ENCODE assay signal across 8 cellular contexts in genomic region chr2:96207778-96208143, GRCh38. TPM values are rescaled to one million over a fixed set of nuclear protein-coding genes. Genes with fewer than 3 reads are reported as not detected.
DNase-seq lines count a peak whose midpoint lies in the region; ATAC-seq, FAIRE-seq and TF ChIP-seq lines count a peak whose summit lies in the region.

No MANE protein-coding gene starts in this region.

- H3K36me3 ChIP-seq in ES-I3 (ENCODE audit: insufficient read depth, low read length) (no peaks in the 10 kb centered on the region), right lobe of liver (no peaks in the 10 kb centered on the region), urinary bladder (ENCODE audit: insufficient read depth) (no peaks in the 10 kb centered on the region)

- peak overlapping the region; percentile 98 for H3K9ac ChIP-seq in ES-I3 (ENCODE audit: low read depth, low read length)

- no peak for TF ChIP-seq CTCF in right lobe of liver (IDR thresholded peaks at IDR 0.05)

- H3K4me1 ChIP-seq in ES-I3 (ENCODE audit: insufficient read depth, low read length), result 0 out of 2 replicates have a peak, but pooled peaks cover 7% of the 10 kb centered on the region
- H3K4me1 ChIP-seq in right lobe of liver, result peaks cover 0 to 51% (median 15%) of the 10 kb centered on the region in 4 donors
- peaks cover 5% of the 10 kb centered on the region for H3K4me1 ChIP-seq in urinary bladder (ENCODE audit: insufficient read depth)

- intact Hi-C loops in right lobe of liver (cut with DNase I), result no loop called here

- H3K27ac ChIP-seq in angular gyrus (ENCODE audit: low read depth, low read length) (peak overlapping the region; percentile 84), right lobe of liver (peak overlapping the region; percentile 90 to 97 (median 93)), urinary bladder (ENCODE audit: low read depth) (peak overlapping the region; percentile 79)

- H3K4me3 ChIP-seq in right lobe of liver, result peak overlapping the region; percentile 95 to 99 (median 98)
- H3K4me3 ChIP-seq in urinary bladder (ENCODE audit: low read depth, low read length), result peak overlapping the region; percentile 94

- no peaks in the 10 kb centered on the region for H3K27me3 ChIP-seq in right lobe of liver

- DNase-seq in right lobe of liver, result no peak
- DNase-seq in stimulated activated naive CD4-positive, alpha-beta T cell treated with Interleukin-2 at 50 U/mL for 16 hours (lab: John Stamatoyannopoulos, UW), result no peak
- no peak for DNase-seq in urothelium cell line (ENCODE audit: low spot score)

- H3K9me3 ChIP-seq in ES-I3 (ENCODE audit: control insufficient read depth, insufficient read depth, low read length), result no peaks in the 10 kb centered on the region
- H3K9me3 ChIP-seq in right lobe of liver, result no peaks in the 10 kb centered on the region

- ATAC-seq in HG03025 (IDR thresholded peaks at IDR 0.05; ENCODE audit: low FRiP score, unreplicated experiment) (peak; percentile 17), right lobe of liver (peak in 1 of 4 donors; percentile 0), HG03460 (IDR thresholded peaks at IDR 0.05; ENCODE audit: unreplicated experiment) (no peak)

- no peak for TF ChIP-seq POLR2A in right lobe of liver (IDR thresholded peaks at IDR 0.05)

- 0% methylated on average over 10 of the region's 12 CpGs for WGBS in right lobe of liver (ENCODE audit: insufficient coverage, low coverage, low lambda C conversion rate, missing lambda C conversion rate)
- 2% methylated on average over 12 of the region's 12 CpGs for WGBS in urinary bladder

- FAIRE-seq in urothelium cell line (lab: Jason Lieb, UNC), result no peak

RNA-seq across cellular contexts. Expression of gene STARD7, which starts 0.9 kb away (rescaled TPM):
- 10 to 100 TPM; 52.8 to 83.9 (median 65.4) TPM for total RNA-seq in right lobe of liver
- total RNA-seq in urinary bladder, result 80.7 TPM
- 49.4 TPM for polyA plus RNA-seq in urinary bladder

RNA-seq across cellular contexts. Expression of gene TMEM127, which starts 58.0 kb away (rescaled TPM):
- 10 to 100 TPM; 28.3 to 42.6 (median 32.8) TPM for total RNA-seq in right lobe of liver
- total RNA-seq in urinary bladder, result 13.4 TPM
- 47.6 TPM for polyA plus RNA-seq in urinary bladder

RNA-seq across cellular contexts. Expression of gene CIAO1, which starts 58.3 kb away (rescaled TPM):
- total RNA-seq in right lobe of liver (10 to 100 TPM; 39.8 to 80.3 (median 45.0) TPM), urinary bladder (52.4 TPM)
- 60.3 TPM for polyA plus RNA-seq in urinary bladder
